In the genomic region with DNA sequence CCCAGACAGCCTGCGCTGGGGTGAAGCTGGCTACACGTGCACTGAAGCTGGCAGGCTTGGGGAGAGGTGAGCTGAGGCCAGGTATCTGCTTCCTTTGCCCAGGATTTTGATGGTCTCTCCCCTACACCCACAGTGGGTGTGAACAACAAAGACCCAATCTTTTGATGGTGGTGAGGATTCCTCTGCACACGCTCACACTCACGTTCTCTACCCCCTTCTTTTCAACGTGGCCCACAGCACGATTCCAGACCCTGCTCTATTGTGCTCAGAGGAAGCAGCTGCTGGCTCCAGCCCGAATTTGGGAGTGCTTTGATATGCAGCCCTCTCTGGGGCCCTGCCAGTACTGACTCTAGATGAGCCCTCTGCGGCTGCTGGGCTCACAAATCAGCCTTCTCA, we compare ENCODE assay signal across 9 cellular contexts. TPM values are rescaled to one million over a fixed set of nuclear protein-coding genes. Genes with fewer than 3 reads are reported as not detected.
DNase-seq lines count a peak whose midpoint lies in the region; ATAC-seq and TF ChIP-seq lines count a peak whose summit lies in the region.
"Had no signal": no experiment of that assay in that cellular context is flagged by ENCODE, and none has a peak within 500 bp of the region (broad histone marks: within the 10 kb centered on the region; RNA-seq: fewer than 3 reads in every experiment).

No MANE protein-coding gene starts in this region.

- no peaks in the 10 kb centered on the region for H3K9me3 Mint-ChIP-seq in activated T-cell treated with anti-CD3 and anti-CD28 coated beads, Interleukin-2, amount 50 U/mL, for 72 hours
- H3K9me3 Mint-ChIP-seq in stimulated activated effector memory CD8-positive, alpha-beta T cell treated with anti-CD3 and anti-CD28 coated beads, Interleukin-12 subunit alpha, Interleukin-12 subunit beta, amount 100 ng/mL, for 72 hours: no peaks in the 10 kb centered on the region

- TF ChIP-seq EP300 in transverse colon (IDR thresholded peaks at IDR 0.05; ENCODE audit: low read depth): no peak

- H3K27me3 ChIP-seq in OCI-LY1 (ENCODE audit: insufficient read depth, low read length) (no peaks in the 10 kb centered on the region), transverse colon (no peaks in the 10 kb centered on the region)
- H3K27me3 ChIP-seq: right lobe of liver had no signal

- no peak overlapping the region for H2AFZ ChIP-seq in OCI-LY1 (ENCODE audit: low read length)

- H3K4me1 ChIP-seq in OCI-LY1 (ENCODE audit: insufficient read depth, low read length, severe bottlenecking) (peaks cover 80% of the 10 kb centered on the region), transverse colon (peaks cover 67 to 86% (median 85%) of the 10 kb centered on the region in 4 donors)

- peaks cover 7% of the 10 kb centered on the region for H3K4me1 Mint-ChIP-seq in activated T-cell treated with anti-CD3 and anti-CD28 coated beads, Interleukin-2, amount 50 U/mL, for 72 hours (ENCODE audit: low read depth)
- H3K4me1 Mint-ChIP-seq in stimulated activated effector memory CD8-positive, alpha-beta T cell treated with anti-CD3 and anti-CD28 coated beads, Interleukin-12 subunit alpha, Interleukin-12 subunit beta, amount 100 ng/mL, for 72 hours: peaks cover 20% of the 10 kb centered on the region

- ATAC-seq in activated T-cell treated with anti-CD3 and anti-CD28 coated beads, Interleukin-2, amount 50 U/mL, for 72 hours (replicated peaks in 1 of 2): no peak
- ATAC-seq in stimulated activated effector memory CD8-positive, alpha-beta T cell treated with anti-CD3 and anti-CD28 coated beads, Interleukin-12 subunit alpha, Interleukin-12 subunit beta, amount 100 ng/mL, for 72 hours: no peak
- ATAC-seq in GM18520 (IDR thresholded peaks at IDR 0.05; ENCODE audit: unreplicated experiment): no peak

- H3K27ac ChIP-seq in OCI-LY1 (ENCODE audit: low read depth, low read length, poor library complexity, severe bottlenecking) (peak overlapping the region; percentile 85), epithelial cell of prostate (peak overlapping the region; percentile 99), transverse colon (peak overlapping the region; percentile 93 to 99 (median 95))

- no peak overlapping the region for H3K27ac Mint-ChIP-seq in activated T-cell treated with anti-CD3 and anti-CD28 coated beads, Interleukin-2, amount 50 U/mL, for 72 hours
- H3K27ac Mint-ChIP-seq in stimulated activated effector memory CD8-positive, alpha-beta T cell treated with anti-CD3 and anti-CD28 coated beads, Interleukin-12 subunit alpha, Interleukin-12 subunit beta, amount 100 ng/mL, for 72 hours: no peak overlapping the region

- H3K4me3 ChIP-seq in OCI-LY1 (ENCODE audit: low read depth, low read length, poor library complexity, severe bottlenecking) (no peak overlapping the region), transverse colon (no peak overlapping the region)
- H3K4me3 ChIP-seq: right lobe of liver had no signal

- in situ Hi-C loops in transverse colon (cut with MboI; ENCODE audit: low pct_ligation_motif_present in 1 of 4, low pct_unique_long_range_greater_than_20kb in 1 of 4, low sequenced_read_pairs in 3 of 4): no loop called here

- H3K36me3 ChIP-seq in OCI-LY1 (ENCODE audit: insufficient read depth, low read length) (no peaks in the 10 kb centered on the region), transverse colon (no peaks in the 10 kb centered on the region)
- H3K36me3 ChIP-seq: right lobe of liver had no signal

- peak overlapping the region; percentile 2; the same call in 1 of the 2 replicates for H3K9ac ChIP-seq in OCI-LY1 (ENCODE audit: low read length)

- 0 out of 2 replicates have a peak, but pooled peaks cover 10% of the 10 kb centered on the region for H3K79me2 ChIP-seq in OCI-LY1 (ENCODE audit: insufficient read depth, low read length)

- intact Hi-C loops in transverse colon (cut with DNase I; ENCODE audit: low total_unique reads): no loop called here

- WGBS in transverse colon (ENCODE audit: low coverage in 1 of 2), 2 donors: 23 to 25% methylated on average over 4 to 8 of the region's 8 CpGs

- peak; percentile 8 for TF ChIP-seq POLR2A in transverse colon (IDR thresholded peaks at IDR 0.05)

- no peaks in the 10 kb centered on the region for H3K36me3 Mint-ChIP-seq in activated T-cell treated with anti-CD3 and anti-CD28 coated beads, Interleukin-2, amount 50 U/mL, for 72 hours (ENCODE audit: insufficient read depth in 2 of 2)
- H3K36me3 Mint-ChIP-seq in stimulated activated effector memory CD8-positive, alpha-beta T cell treated with anti-CD3 and anti-CD28 coated beads, Interleukin-12 subunit alpha, Interleukin-12 subunit beta, amount 100 ng/mL, for 72 hours: no peaks in the 10 kb centered on the region

- DNase-seq in epithelial cell of prostate (ENCODE audit: low read depth, low spot score) (no peak), midbrain (lab: John Stamatoyannopoulos, UW) (peak; percentile 19), transverse colon (peak; percentile 60), HuH-7 (ENCODE audit: low spot score) (no peak)
- no peak for DNase-seq in activated T-cell treated with anti-CD3 and anti-CD28 coated beads, Interleukin-2, amount 50 U/mL, for 72 hours
- no peak for DNase-seq in stimulated activated effector memory CD8-positive, alpha-beta T cell treated with anti-CD3 and anti-CD28 coated beads, Interleukin-12 subunit alpha, Interleukin-12 subunit beta, amount 100 ng/mL, for 72 hours (ENCODE audit: low spot score in 2 of 2)

- peak overlapping the region; percentile 44; the same call in 1 of the 2 replicates for H3K4me2 ChIP-seq in OCI-LY1 (ENCODE audit: low read length)

- H3F3A ChIP-seq in OCI-LY1 (ENCODE audit: insufficient read depth, low read length): no peaks in the 10 kb centered on the region

- no peaks in the 10 kb centered on the region for H3K9me2 ChIP-seq in OCI-LY1 (ENCODE audit: low read depth, low read length)

- TF ChIP-seq CTCF in OCI-LY1 (IDR thresholded peaks at IDR 0.05; ENCODE audit: low read length) (no peak), transverse colon (IDR thresholded peaks at IDR 0.05) (no peak)

- H3K9me3 ChIP-seq in OCI-LY1 (ENCODE audit: low read length): no peaks in the 10 kb centered on the region
- H3K9me3 ChIP-seq in transverse colon: no peaks in the 10 kb centered on the region
- H3K9me3 ChIP-seq: right lobe of liver had no signal

- H4K20me1 ChIP-seq in OCI-LY1 (ENCODE audit: insufficient read depth, low read length): no peaks in the 10 kb centered on the region

- no peak overlapping the region for H3K4me3 Mint-ChIP-seq in activated T-cell treated with anti-CD3 and anti-CD28 coated beads, Interleukin-2, amount 50 U/mL, for 72 hours
- no peak overlapping the region for H3K4me3 Mint-ChIP-seq in stimulated activated effector memory CD8-positive, alpha-beta T cell treated with anti-CD3 and anti-CD28 coated beads, Interleukin-12 subunit alpha, Interleukin-12 subunit beta, amount 100 ng/mL, for 72 hours

- peaks cover 45% of the 10 kb centered on the region for H3K27me3 Mint-ChIP-seq in activated T-cell treated with anti-CD3 and anti-CD28 coated beads, Interleukin-2, amount 50 U/mL, for 72 hours (ENCODE audit: low read depth)

RNA-seq across cellular contexts. Expression of a gene that starts 4.9 kb away (rescaled TPM):
- 100 to 1,000 TPM; 207 to 668 (median 481) TPM for total RNA-seq in transverse colon
- total RNA-seq in activated T-cell treated with anti-CD3 and anti-CD28 coated beads, Interleukin-2, amount 50 U/mL, for 72 hours: 1 to 10 TPM; 6.1 to 8.4 TPM

Comparison
In these comparisons a context has a peak if more than half of its experiments do, and no peak if none do; other contexts are left out.
1. DNase-seq: peak in midbrain (single experiment) and transverse colon (single experiment); none in epithelial cell of prostate (single experiment), activated T-cell treated with anti-CD3 and anti-CD28 coated beads, Interleukin-2, amount 50 U/mL, for 72 hours (0 of 2), HuH-7 (single experiment) and stimulated activated effector memory CD8-positive, alpha-beta T cell treated with anti-CD3 and anti-CD28 coated beads, Interleukin-12 subunit alpha, Interleukin-12 subunit beta, amount 100 ng/mL, for 72 hours (0 of 2).
2. RNA of a gene that starts 4.9 kb away (total RNA-seq): 207 to 668 TPM in transverse colon; 6.1 to 8.4 TPM in activated T-cell treated with anti-CD3 and anti-CD28 coated beads, Interleukin-2, amount 50 U/mL, for 72 hours; every median in the first group is over 10 times any median in the second.
3. Peak in every context shown above with its lines, with median percentiles within 50 percentile points of each other: H3K27ac ChIP-seq.